16 cellular contexts compared by ENCODE assay signal in genomic region chr7:43660141-43660540, GRCh38.
DNase-seq lines count a peak whose midpoint lies in the region; ATAC-seq, FAIRE-seq and TF ChIP-seq lines count a peak whose summit lies in the region.
"Had no signal": no experiment of that assay in that cellular context is flagged by ENCODE, and none has a peak within 500 bp of the region (broad histone marks: within the 10 kb centered on the region; RNA-seq: fewer than 3 reads in every experiment).

No MANE protein-coding gene starts in this region.

- H3K9me3 ChIP-seq in astrocyte (ENCODE audit: insufficient read depth, low read depth, low read length): no peaks in the 10 kb centered on the region
- H3K9me3 ChIP-seq: neutrophil had no signal

- peaks cover 16% of the 10 kb centered on the region for H3K4me1 ChIP-seq in astrocyte (ENCODE audit: insufficient read depth, low read length)

- H3K27me3 Mint-ChIP-seq in activated CD4-positive, alpha-beta T cell treated with anti-CD3 and anti-CD28 coated beads for 36 hours: no peaks in the 10 kb centered on the region
- H3K27me3 Mint-ChIP-seq in astrocyte (ENCODE audit: low read depth, unreplicated experiment): no peaks in the 10 kb centered on the region
- H3K27me3 Mint-ChIP-seq in nephron progenitor cell (ENCODE audit: low read depth, poor library complexity): no peaks in the 10 kb centered on the region

- POLR2A ChIA-PET in activated CD4-positive, alpha-beta T cell treated with anti-CD3 and anti-CD28 coated beads for 36 hours (lab: Charles Lee): no interaction called here

- peaks cover 47% of the 10 kb centered on the region for H3K36me3 Mint-ChIP-seq in activated CD4-positive, alpha-beta T cell treated with anti-CD3 and anti-CD28 coated beads for 36 hours (ENCODE audit: low read depth)
- H3K36me3 Mint-ChIP-seq in astrocyte (ENCODE audit: low read depth, unreplicated experiment) (peaks cover 2% of the 10 kb centered on the region), nephron progenitor cell (ENCODE audit: low read depth) (peaks cover 76% of the 10 kb centered on the region)

- H3K4me3 Mint-ChIP-seq in activated CD4-positive, alpha-beta T cell treated with anti-CD3 and anti-CD28 coated beads for 36 hours: no peak overlapping the region
- H3K4me3 Mint-ChIP-seq in astrocyte (ENCODE audit: unreplicated experiment): no peak overlapping the region
- no peak overlapping the region for H3K4me3 Mint-ChIP-seq in nephron progenitor cell

- FAIRE-seq in astrocyte (lab: Jason Lieb, UNC): no peak
- FAIRE-seq: GM18507 had no signal

- no peaks in the 10 kb centered on the region for H4K20me1 ChIP-seq in astrocyte (ENCODE audit: insufficient read depth, low read length)

- TF ChIP-seq CTCF in astrocyte (IDR thresholded peaks at IDR 0.05; ENCODE audit: insufficient read depth, low read depth, low read length): no peak
- no peak for TF ChIP-seq CTCF in nephron progenitor cell (IDR thresholded peaks at IDR 0.05)

- DNase-seq in activated CD4-positive, alpha-beta T cell treated with anti-CD3 and anti-CD28 coated beads for 36 hours: no peak
- DNase-seq in activated CD4-positive, alpha-beta T cell treated with anti-CD3 and anti-CD28 coated beads, Interleukin-2, amount 50 U/mL, for 1 hour: no peak
- peak; percentile 34 for DNase-seq in NCI-H82 (lab: John Stamatoyannopoulos, UW)
- no peak for DNase-seq in astrocyte (ENCODE audit: low read depth)
- no peak for DNase-seq in nephron progenitor cell
- no peak for DNase-seq in SIG-M5 (lab: John Stamatoyannopoulos, UW)
- no peak for DNase-seq in anterior cingulate cortex (lab: John Stamatoyannopoulos, UW)
- DNase-seq: ACHN, hypothalamus, KBM-7, NCI-H1436, SW 1271 had no signal

- peaks cover 72% of the 10 kb centered on the region for H3K4me1 Mint-ChIP-seq in activated CD4-positive, alpha-beta T cell treated with anti-CD3 and anti-CD28 coated beads for 36 hours
- H3K4me1 Mint-ChIP-seq in astrocyte (ENCODE audit: low read depth, unreplicated experiment) (peaks cover 17% of the 10 kb centered on the region), nephron progenitor cell (no peaks in the 10 kb centered on the region)

- CTCF ChIA-PET in activated CD4-positive, alpha-beta T cell treated with anti-CD3 and anti-CD28 coated beads for 36 hours (lab: Charles Lee): interaction anchor here (1.2 to 1.6 kb wide), 2 partner anchors 11 to 40 kb away, joined by 3 to 7 read pairs; no protein-coding TSS in a partner anchor

- H3K27ac Mint-ChIP-seq in activated CD4-positive, alpha-beta T cell treated with anti-CD3 and anti-CD28 coated beads for 36 hours: peak overlapping the region; percentile 55
- H3K27ac Mint-ChIP-seq in astrocyte (ENCODE audit: unreplicated experiment) (no peak overlapping the region), nephron progenitor cell (peak overlapping the region; percentile 54)

- no peak overlapping the region for H3K4me3 ChIP-seq in astrocyte (ENCODE audit: insufficient read depth, low read depth, low read length)

- no peaks in the 10 kb centered on the region for H3K27me3 ChIP-seq in astrocyte (ENCODE audit: insufficient read depth, low read length)
- H3K27me3 ChIP-seq: neutrophil had no signal

- H3K79me2 ChIP-seq in astrocyte (ENCODE audit: insufficient read depth, low read length): peaks cover 52% of the 10 kb centered on the region

- H2AFZ ChIP-seq in astrocyte (ENCODE audit: low read depth, low read length): no peak overlapping the region

- H3K9ac ChIP-seq in astrocyte (ENCODE audit: low read length): peak overlapping the region; percentile 28

- peak overlapping the region; percentile 88 for H3K27ac ChIP-seq in astrocyte (ENCODE audit: low read depth, low read length)

- no peak for ATAC-seq in activated CD4-positive, alpha-beta T cell treated with anti-CD3 and anti-CD28 coated beads for 36 hours
- ATAC-seq in HG03571 (IDR thresholded peaks at IDR 0.05; ENCODE audit: unreplicated experiment): no peak
- ATAC-seq: esophagus mucosa had no signal

- no peaks in the 10 kb centered on the region for H3K36me3 ChIP-seq in astrocyte (ENCODE audit: insufficient read depth, low read length)
- H3K36me3 ChIP-seq: neutrophil had no signal

- H3K9me3 Mint-ChIP-seq in activated CD4-positive, alpha-beta T cell treated with anti-CD3 and anti-CD28 coated beads for 36 hours (ENCODE audit: low read depth): peaks cover 2% of the 10 kb centered on the region
- no peaks in the 10 kb centered on the region for H3K9me3 Mint-ChIP-seq in astrocyte (ENCODE audit: unreplicated experiment)
- peaks cover 21% of the 10 kb centered on the region for H3K9me3 Mint-ChIP-seq in nephron progenitor cell

- peak overlapping the region; percentile 77 for H3K4me2 ChIP-seq in astrocyte (ENCODE audit: low read length)

- intact Hi-C loops in activated CD4-positive, alpha-beta T cell treated with anti-CD3 and anti-CD28 coated beads for 36 hours (cut with DNase I, micrococcal nuclease): no loop called here
